1 cellular context compared by ENCODE assay signal in genomic region chr15:50247819-50248650, GRCh38.
TF ChIP-seq lines count a peak whose summit lies in the region.

No MANE protein-coding gene starts in this region.

TF ChIP-seq in K562, 482 proteins besides CTCF, POLR2A, EP300 and RAD21 (continued from another document):
- TF ChIP-seq MGA (IDR thresholded peaks at IDR 0.05) (peak; percentile 76; the same call in 1 of the 2 replicates), ELK3 (CRISPR knock-in tag; IDR thresholded peaks at IDR 0.05) (no peak), COPS2 (conservative IDR thresholded peaks at IDR 0.05) (no peak), TCFL5 (CRISPR knock-in tag; conservative IDR thresholded peaks at IDR 0.05) (no peak), CEBPG (CRISPR knock-in tag; IDR thresholded peaks at IDR 0.05) (no peak), CEBPG (tag; conservative IDR thresholded peaks at IDR 0.05 in 1 of 2, IDR thresholded peaks at IDR 0.05 in 1 of 2) (no peak), KLF10 (CRISPR knock-in tag; IDR thresholded peaks at IDR 0.05) (no peak), TAL1 (IDR thresholded peaks at IDR 0.05) (no peak), ZFX (CRISPR knock-in tag; IDR thresholded peaks at IDR 0.05) (no peak), HMG20B (CRISPR knock-in tag; IDR thresholded peaks at IDR 0.05) (no peak), SIN3B (IDR thresholded peaks at IDR 0.05; ENCODE audit: low read depth) (no peak), NFIC (IDR thresholded peaks at IDR 0.05) (no peak), NCOA2 (IDR thresholded peaks at IDR 0.05; ENCODE audit: partially characterized antibody in 2 of 2) (no peak), ZNF140 (CRISPR knock-in tag; IDR thresholded peaks at IDR 0.05) (no peak), TRIM28 (IDR thresholded peaks at IDR 0.05) (no peak), DPF2 (IDR thresholded peaks at IDR 0.05) (no peak), THRA (IDR thresholded peaks at IDR 0.05) (no peak), MEF2A (IDR thresholded peaks at IDR 0.05; ENCODE audit: control insufficient read depth, low read depth, low read length) (no peak), MAFG (tag; conservative IDR thresholded peaks at IDR 0.05) (no peak), GABPB1 (CRISPR knock-in tag; IDR thresholded peaks at IDR 0.05) (no peak), PURB (CRISPR knock-in tag; IDR thresholded peaks at IDR 0.05; ENCODE audit: low read depth) (no peak), BCOR (IDR thresholded peaks at IDR 0.05) (no peak), ZNF384 (IDR thresholded peaks at IDR 0.05; ENCODE audit: low read depth, low read length) (no peak), RBM22 (IDR thresholded peaks at IDR 0.05; ENCODE audit: low read depth, low read length, poor library complexity, severe bottlenecking) (no peak), PHTF2 (CRISPR knock-in tag; IDR thresholded peaks at IDR 0.05) (no peak), BHLHE40 (IDR thresholded peaks at IDR 0.05; ENCODE audit: low read length) (no peak), CREB3 (tag; conservative IDR thresholded peaks at IDR 0.05; ENCODE audit: low read depth) (peak; percentile 54; the same call in 1 of the 2 replicates)
